28 cellular contexts compared by ENCODE assay signal in the genomic region with DNA sequence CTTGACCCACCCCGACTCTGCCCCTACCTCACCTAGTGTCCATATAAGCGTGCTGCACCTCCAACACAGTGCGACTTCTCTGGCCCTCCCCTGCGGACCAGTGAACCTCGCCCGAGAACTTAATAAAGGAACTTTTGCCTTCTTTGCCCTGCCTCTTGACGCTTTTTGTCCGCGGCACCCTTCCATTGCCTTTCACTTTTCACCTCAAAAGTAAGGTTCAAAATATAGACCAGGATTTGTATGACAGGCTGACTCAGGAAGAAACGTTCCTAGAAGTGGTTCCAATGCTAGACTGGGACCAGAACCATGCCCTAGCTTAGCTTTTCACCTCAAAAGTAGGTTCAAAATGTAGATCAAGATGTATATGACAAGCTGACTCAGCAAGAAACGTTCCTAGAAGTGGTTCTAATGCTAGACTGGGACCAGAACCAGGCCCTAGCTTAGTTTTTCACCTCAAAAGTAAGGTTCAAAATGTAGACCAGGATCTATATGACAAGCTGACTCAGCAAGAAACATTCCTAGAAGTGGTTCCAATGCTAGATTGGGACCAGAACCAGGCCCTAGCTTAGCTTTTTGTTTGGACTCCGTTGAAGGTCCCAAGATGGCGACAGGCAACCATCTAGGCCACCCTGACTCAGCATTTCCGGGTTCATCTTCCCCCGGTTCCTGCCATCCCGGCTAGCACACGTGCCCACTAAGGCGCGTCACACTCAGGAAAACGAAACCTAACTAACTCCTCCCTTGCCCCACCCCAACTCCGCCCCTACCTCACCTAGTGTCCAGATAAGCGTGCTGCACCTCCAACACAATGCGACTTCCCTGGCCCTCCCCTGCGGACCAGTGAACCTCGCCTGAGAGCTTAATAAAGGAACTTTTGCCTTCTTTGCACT. TPM values are rescaled to one million over a fixed set of nuclear protein-coding genes. Genes with fewer than 3 reads are reported as not detected.
"Had no signal": no experiment of that assay in that cellular context is flagged by ENCODE, and none has a peak within 500 bp of the region (broad histone marks: within the 10 kb centered on the region; RNA-seq: fewer than 3 reads in every experiment).

No MANE protein-coding gene starts in this region.

- H3K27me3 ChIP-seq: ascending aorta, cardiac muscle cell, pancreas, sigmoid colon, suprapubic skin, tibial artery had no signal

- H3K36me3 Mint-ChIP-seq: stimulated activated memory B cell treated with anti-CD40 and anti-IgM and Interleukin-4, amounts not matched to agents 10 μg/mL and 1 μg/mL and 100 μg/mL, for 72 hours had no signal

- H3K27ac ChIP-seq: ascending aorta, cardiac muscle cell, coronary artery, heart right ventricle, left ventricle myocardium inferior, pancreas, prostate gland, sigmoid colon, suprapubic skin, tibial artery, VCaP had no signal

- H3K27ac Mint-ChIP-seq: activated naive CD4-positive, alpha-beta T cell treated with anti-CD3 and anti-CD28 coated beads, Interleukin-2, amount 10 ng/mL, durations not matched to agents 7 days and 5 days; activated naive CD8-positive, alpha-beta T cell treated with anti-CD3 and anti-CD28 coated beads, Interleukin-2, amount 10 ng/mL, durations not matched to agents 7 days and 5 days; brain; effector memory CD8-positive, alpha-beta T cell; stimulated activated memory B cell treated with anti-CD40 and anti-IgM and Interleukin-4, amounts not matched to agents 10 μg/mL and 1 μg/mL and 100 μg/mL, for 72 hours had no signal

- H3K9me3 Mint-ChIP-seq: effector memory CD8-positive, alpha-beta T cell had no signal

- ATAC-seq: effector memory CD8-positive, alpha-beta T cell; esophagus mucosa; heart right ventricle; pancreas; stimulated activated memory B cell treated with anti-CD40 and anti-IgM and Interleukin-4, amounts not matched to agents 10 μg/mL and 1 μg/mL and 100 μg/mL, for 72 hours had no signal

- H3K36me3 ChIP-seq: ascending aorta, cardiac muscle cell, heart right ventricle, left ventricle myocardium inferior, pancreas, prostate gland, sigmoid colon, suprapubic skin, tibial artery had no signal

- H3K4me3 Mint-ChIP-seq: activated naive CD4-positive, alpha-beta T cell treated with anti-CD3 and anti-CD28 coated beads, Interleukin-2, amount 10 ng/mL, durations not matched to agents 7 days and 5 days; activated naive CD8-positive, alpha-beta T cell treated with anti-CD3 and anti-CD28 coated beads, Interleukin-2, amount 10 ng/mL, durations not matched to agents 7 days and 5 days; brain; effector memory CD8-positive, alpha-beta T cell; nephron progenitor cell; stimulated activated memory B cell treated with anti-CD40 and anti-IgM and Interleukin-4, amounts not matched to agents 10 μg/mL and 1 μg/mL and 100 μg/mL, for 72 hours had no signal

- H3K4me3 ChIP-seq: ascending aorta, cardiac muscle cell, coronary artery, heart right ventricle, left ventricle myocardium inferior, pancreas, prostate gland, sigmoid colon, suprapubic skin, tibial artery had no signal

- H3K4me1 ChIP-seq: ascending aorta, heart right ventricle, left ventricle myocardium inferior, pancreas, prostate gland, sigmoid colon, tibial artery had no signal

- DNase-seq: activated CD4-positive, alpha-beta T cell treated with anti-CD3 and anti-CD28 coated beads for 4 hours; activated CD4-positive, alpha-beta T cell treated with anti-CD3 and anti-CD28 coated beads, Interleukin-2, amount 50 U/mL, for 4 hours; activated gamma-delta T cell; activated naive CD4-positive, alpha-beta T cell treated with anti-CD3 and anti-CD28 coated beads, Interleukin-2, amount 10 ng/mL, durations not matched to agents 7 days and 5 days; activated naive CD8-positive, alpha-beta T cell treated with anti-CD3 and anti-CD28 coated beads, Interleukin-2, amount 10 ng/mL, durations not matched to agents 7 days and 5 days; activated T-cell treated with anti-CD3 and anti-CD28 coated beads, Interleukin-2, amount 50 U/mL, for 1 hour; effector memory CD8-positive, alpha-beta T cell; foreskin fibroblast; heart right ventricle; left ventricle myocardium inferior; nephron progenitor cell; pancreas; retina; sigmoid colon; small intestine; stimulated activated CD4-positive, alpha-beta T cell treated with anti-CD3 and anti-CD28 coated beads, Interleukin-1b, Interleukin-23, amount 100 ng/mL, for 48 hours; stimulated activated CD4-positive, alpha-beta T cell treated with anti-CD3 and anti-CD28 coated beads, Interleukin-4, amount 100 ng/mL, for 4 hours; stimulated activated CD8-positive, alpha-beta memory T cell treated with anti-CD3 and anti-CD28 coated beads, Interleukin-4, amount 100 ng/mL, for 48 hours; tibial artery had no signal

- H3K4me1 Mint-ChIP-seq: activated naive CD4-positive, alpha-beta T cell treated with anti-CD3 and anti-CD28 coated beads, Interleukin-2, amount 10 ng/mL, durations not matched to agents 7 days and 5 days; activated naive CD8-positive, alpha-beta T cell treated with anti-CD3 and anti-CD28 coated beads, Interleukin-2, amount 10 ng/mL, durations not matched to agents 7 days and 5 days; brain; nephron progenitor cell; stimulated activated memory B cell treated with anti-CD40 and anti-IgM and Interleukin-4, amounts not matched to agents 10 μg/mL and 1 μg/mL and 100 μg/mL, for 72 hours had no signal

- H3K9me3 ChIP-seq: ascending aorta, pancreas, prostate gland, suprapubic skin, tibial artery had no signal

RNA-seq across cellular contexts. Expression of a gene that starts 51.0 kb away (rescaled TPM):
- total RNA-seq: ascending aorta had no signal
